Comparison of ENCODE assay signal across 36 cellular contexts in genomic region chrX:112814496-112814895, GRCh38.
"Had no signal": no experiment of that assay in that cellular context is flagged by ENCODE, and none has a peak within 500 bp of the region (broad histone marks: within the 10 kb centered on the region; RNA-seq: fewer than 3 reads in every experiment).

No MANE protein-coding gene starts in this region.

- H3K4me3 ChIP-seq: adrenal gland, body of pancreas, breast epithelium had no signal

- DNase-seq: activated CD4-positive, alpha-beta memory T cell treated with anti-CD3 and anti-CD28 coated beads, Interleukin-2, amount 10 ng/mL, durations not matched to agents 7 days and 5 days; activated CD4-positive, alpha-beta T cell treated with anti-CD3 and anti-CD28 coated beads for 1 hour; activated CD4-positive, alpha-beta T cell treated with anti-CD3 and anti-CD28 coated beads for 36 hours; activated CD4-positive, alpha-beta T cell treated with anti-CD3 and anti-CD28 coated beads for 48 hours; activated CD4-positive, alpha-beta T cell treated with anti-CD3 and anti-CD28 coated beads, Interleukin-2, amount 10 ng/mL, durations not matched to agents 7 days and 5 days; activated CD4-positive, alpha-beta T cell treated with anti-CD3 and anti-CD28 coated beads, Interleukin-2, amount 50 U/mL, for 48 hours; activated CD4-positive, CD25-positive, alpha-beta regulatory T cell; activated CD8-positive, alpha-beta memory T cell treated with anti-CD3 and anti-CD28 coated beads, Interleukin-2, amount 50 U/mL, for 4 hours; activated CD8-positive, alpha-beta T cell treated with anti-CD3 and anti-CD28 coated beads, Interleukin-2, amount 10 ng/mL, durations not matched to agents 7 days and 5 days; activated effector memory CD4-positive, alpha-beta T cell treated with anti-CD3 and anti-CD28 coated beads, Interleukin-2, amount 50 U/mL, for 16 hours; activated gamma-delta T cell treated with Interleukin-2 at 50 U/mL for 16 hours; activated naive CD4-positive, alpha-beta T cell; activated naive CD4-positive, alpha-beta T cell treated with anti-CD3 and anti-CD28 coated beads for 36 hours; activated naive CD4-positive, alpha-beta T cell treated with anti-CD3 and anti-CD28 coated beads, Interleukin-2, amount 50 U/mL, for 16 hours; activated naive CD8-positive, alpha-beta T cell treated with anti-CD3 and anti-CD28 coated beads for 36 hours; activated T-cell treated with anti-CD3 and anti-CD28 coated beads for 4 hours; activated T-cell treated with anti-CD3 and anti-CD28 coated beads, Interleukin-2, amount 50 U/mL, for 1 hour; activated T-cell treated with anti-CD3 and anti-CD28 coated beads, Interleukin-2, amount 50 U/mL, for 4 hours; activated T-cell treated with anti-CD3 and anti-CD28 coated beads, Interleukin-2, amount 50 U/mL, for 72 hours; adrenal gland; amniotic stem cell; aorta; body of pancreas; brain microvascular endothelial cell; central memory CD4-positive, alpha-beta T cell; T-helper 1 cell; T-helper 2 cell; T-helper 9 cell; WERI-Rb-1 had no signal

- H3K27me3 ChIP-seq: adrenal gland, body of pancreas, brain microvascular endothelial cell had no signal

- H3K4me1 Mint-ChIP-seq: activated CD4-positive, alpha-beta memory T cell treated with anti-CD3 and anti-CD28 coated beads, Interleukin-2, amount 10 ng/mL, durations not matched to agents 7 days and 5 days; activated CD4-positive, alpha-beta T cell treated with anti-CD3 and anti-CD28 coated beads for 36 hours; activated CD4-positive, alpha-beta T cell treated with anti-CD3 and anti-CD28 coated beads, Interleukin-2, amount 10 ng/mL, durations not matched to agents 7 days and 5 days; activated naive CD8-positive, alpha-beta T cell treated with anti-CD3 and anti-CD28 coated beads for 36 hours; activated T-helper 17 cell treated with anti-CD3 and anti-CD28 coated beads, Interleukin-2, amount 50 U/mL, for 72 hours had no signal

- H3K9me3 ChIP-seq: adrenal gland, body of pancreas, breast epithelium had no signal

- H3K4me1 ChIP-seq: adrenal gland, body of pancreas, breast epithelium had no signal

- H3K27ac ChIP-seq: adrenal gland, body of pancreas, brain microvascular endothelial cell, breast epithelium, WERI-Rb-1 had no signal

- H3K27ac Mint-ChIP-seq: activated CD4-positive, alpha-beta memory T cell treated with anti-CD3 and anti-CD28 coated beads, Interleukin-2, amount 10 ng/mL, durations not matched to agents 7 days and 5 days; activated CD4-positive, alpha-beta T cell treated with anti-CD3 and anti-CD28 coated beads for 36 hours; activated CD4-positive, alpha-beta T cell treated with anti-CD3 and anti-CD28 coated beads, Interleukin-2, amount 10 ng/mL, durations not matched to agents 7 days and 5 days; activated CD8-positive, alpha-beta T cell treated with anti-CD3 and anti-CD28 coated beads, Interleukin-2, amount 10 ng/mL, durations not matched to agents 7 days and 5 days; activated naive CD4-positive, alpha-beta T cell treated with anti-CD3 and anti-CD28 coated beads for 36 hours; activated naive CD4-positive, alpha-beta T cell treated with anti-CD3 and anti-CD28 coated beads, Interleukin-2, amount 50 U/mL, for 72 hours; activated naive CD8-positive, alpha-beta T cell treated with anti-CD3 and anti-CD28 coated beads for 36 hours; activated T-cell treated with anti-CD3 and anti-CD28 coated beads, Interleukin-2, amount 50 U/mL, for 72 hours; activated T-helper 1 cell treated with anti-CD3 and anti-CD28 coated beads, Interleukin-12 subunit alpha, Interleukin-12 subunit beta, Interleukin-2, Interleukin-4 antibody, amounts not matched to agents 30 ng/mL and 10 ng/mL and 1 ng/mL, durations not matched to agents 14 hours and 24 hours and 36 hours; activated T-helper 17 cell treated with anti-CD3 and anti-CD28 coated beads, Interleukin-2, amount 50 U/mL, for 72 hours; T-helper 1 cell treated with Interleukin-12 subunit alpha and Interleukin-12 subunit beta and Interleukin-4 antibody, amounts not matched to agents 30 μg/mL and 1 μg/mL, for 36 hours; T-helper 2 cell treated with Interferon-gamma antibody and Interleukin-4, amounts not matched to agents 5 μg/mL and 100 μg/mL, for 36 hours; WTC11 had no signal

- H3K36me3 ChIP-seq: adrenal gland, brain microvascular endothelial cell, breast epithelium, WERI-Rb-1 had no signal

- H3K4me3 Mint-ChIP-seq: activated CD4-positive, alpha-beta memory T cell treated with anti-CD3 and anti-CD28 coated beads, Interleukin-2, amount 10 ng/mL, durations not matched to agents 7 days and 5 days; activated CD4-positive, alpha-beta T cell treated with anti-CD3 and anti-CD28 coated beads for 36 hours; activated CD4-positive, alpha-beta T cell treated with anti-CD3 and anti-CD28 coated beads, Interleukin-2, amount 10 ng/mL, durations not matched to agents 7 days and 5 days; activated CD8-positive, alpha-beta T cell treated with anti-CD3 and anti-CD28 coated beads, Interleukin-2, amount 10 ng/mL, durations not matched to agents 7 days and 5 days; activated naive CD4-positive, alpha-beta T cell treated with anti-CD3 and anti-CD28 coated beads for 36 hours; activated naive CD8-positive, alpha-beta T cell treated with anti-CD3 and anti-CD28 coated beads for 36 hours; activated T-cell treated with anti-CD3 and anti-CD28 coated beads, Interleukin-2, amount 50 U/mL, for 4 hours; activated T-cell treated with anti-CD3 and anti-CD28 coated beads, Interleukin-2, amount 50 U/mL, for 72 hours; activated T-helper 1 cell treated with anti-CD3 and anti-CD28 coated beads, Interleukin-12 subunit alpha, Interleukin-12 subunit beta, Interleukin-2, Interleukin-4 antibody, amounts not matched to agents 30 ng/mL and 10 ng/mL and 1 ng/mL, durations not matched to agents 14 hours and 24 hours and 36 hours; activated T-helper 17 cell treated with anti-CD3 and anti-CD28 coated beads, Interleukin-2, amount 50 U/mL, for 72 hours; T-helper 1 cell treated with Interleukin-12 subunit alpha and Interleukin-12 subunit beta and Interleukin-4 antibody, amounts not matched to agents 30 μg/mL and 1 μg/mL, for 36 hours; T-helper 2 cell treated with Interferon-gamma antibody and Interleukin-4, amounts not matched to agents 5 μg/mL and 100 μg/mL, for 36 hours; WTC11 had no signal

- H3K36me3 Mint-ChIP-seq: activated naive CD4-positive, alpha-beta T cell treated with anti-CD3 and anti-CD28 coated beads, Interleukin-2, amount 50 U/mL, for 72 hours; activated naive CD8-positive, alpha-beta T cell treated with anti-CD3 and anti-CD28 coated beads for 36 hours; WTC11 had no signal

- H3K9me3 Mint-ChIP-seq: activated CD4-positive, alpha-beta memory T cell treated with anti-CD3 and anti-CD28 coated beads, Interleukin-2, amount 10 ng/mL, durations not matched to agents 7 days and 5 days; activated CD4-positive, alpha-beta T cell treated with anti-CD3 and anti-CD28 coated beads, Interleukin-2, amount 10 ng/mL, durations not matched to agents 7 days and 5 days; activated naive CD4-positive, alpha-beta T cell treated with anti-CD3 and anti-CD28 coated beads for 36 hours; activated naive CD4-positive, alpha-beta T cell treated with anti-CD3 and anti-CD28 coated beads, Interleukin-2, amount 50 U/mL, for 72 hours; activated naive CD8-positive, alpha-beta T cell treated with anti-CD3 and anti-CD28 coated beads for 36 hours; activated T-cell treated with anti-CD3 and anti-CD28 coated beads, Interleukin-2, amount 50 U/mL, for 4 hours; activated T-cell treated with anti-CD3 and anti-CD28 coated beads, Interleukin-2, amount 50 U/mL, for 72 hours; activated T-helper 1 cell treated with anti-CD3 and anti-CD28 coated beads, Interleukin-12 subunit alpha, Interleukin-12 subunit beta, Interleukin-2, Interleukin-4 antibody, amounts not matched to agents 30 ng/mL and 10 ng/mL and 1 ng/mL, durations not matched to agents 14 hours and 24 hours and 36 hours; activated T-helper 17 cell treated with anti-CD3 and anti-CD28 coated beads, Interleukin-2, amount 50 U/mL, for 72 hours; T-helper 1 cell treated with Interleukin-12 subunit alpha and Interleukin-12 subunit beta and Interleukin-4 antibody, amounts not matched to agents 30 μg/mL and 1 μg/mL, for 36 hours; T-helper 2 cell treated with Interferon-gamma antibody and Interleukin-4, amounts not matched to agents 5 μg/mL and 100 μg/mL, for 36 hours; WTC11 had no signal

- H3K27me3 Mint-ChIP-seq: activated CD4-positive, alpha-beta memory T cell treated with anti-CD3 and anti-CD28 coated beads, Interleukin-2, amount 10 ng/mL, durations not matched to agents 7 days and 5 days; activated CD4-positive, alpha-beta T cell treated with anti-CD3 and anti-CD28 coated beads for 36 hours; activated CD4-positive, alpha-beta T cell treated with anti-CD3 and anti-CD28 coated beads, Interleukin-2, amount 10 ng/mL, durations not matched to agents 7 days and 5 days; activated naive CD8-positive, alpha-beta T cell treated with anti-CD3 and anti-CD28 coated beads for 36 hours; activated T-helper 17 cell treated with anti-CD3 and anti-CD28 coated beads, Interleukin-2, amount 50 U/mL, for 72 hours had no signal
